In the genomic region with DNA sequence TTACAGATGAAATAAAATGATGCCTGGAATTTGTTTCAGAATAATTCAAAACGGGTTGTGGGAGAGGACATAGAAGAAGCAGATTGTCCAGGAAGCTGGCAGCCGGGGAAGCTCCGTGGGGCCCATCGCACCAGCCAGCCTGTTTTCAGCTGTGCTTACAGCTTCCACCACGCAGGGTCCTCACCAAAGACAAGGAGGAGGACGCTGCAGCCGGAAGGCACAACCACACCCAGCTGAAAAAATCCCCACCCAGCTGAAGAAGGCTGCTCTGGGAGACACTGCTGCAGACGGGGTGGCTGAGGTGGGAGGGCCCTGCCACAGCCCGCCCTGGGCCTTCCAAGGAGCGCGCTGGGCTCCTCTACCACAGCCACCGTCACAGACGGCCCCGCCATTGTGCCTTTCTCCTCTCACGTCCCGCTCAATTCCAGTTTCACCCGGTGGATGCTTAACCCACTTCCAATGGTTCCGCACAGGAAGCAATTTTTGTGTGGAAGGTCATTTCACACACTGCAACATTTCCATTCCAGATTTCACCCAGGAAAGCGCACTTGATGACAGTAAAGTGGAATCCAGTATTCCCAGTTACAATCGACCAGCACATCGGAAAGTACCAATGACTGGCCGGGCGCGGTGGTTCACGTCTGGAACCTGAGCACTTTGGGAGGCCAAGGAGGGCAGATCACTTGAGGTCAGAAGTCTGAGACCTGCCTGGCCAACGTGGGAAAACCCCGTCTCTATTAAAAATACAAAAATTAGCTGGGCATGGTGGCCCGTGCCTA, we compare ENCODE assay signal across 23 cellular contexts. TPM values are rescaled to one million over a fixed set of nuclear protein-coding genes. Genes with fewer than 3 reads are reported as not detected.
DNase-seq lines count a peak whose midpoint lies in the region; ATAC-seq and TF ChIP-seq lines count a peak whose summit lies in the region.
"Had no signal": no experiment of that assay in that cellular context is flagged by ENCODE, and none has a peak within 500 bp of the region (broad histone marks: within the 10 kb centered on the region; RNA-seq: fewer than 3 reads in every experiment).

No MANE protein-coding gene starts in this region.

- H3K27ac ChIP-seq in coronary artery = no peak overlapping the region

- no peak for TF ChIP-seq CTCF in coronary artery (IDR thresholded peaks at IDR 0.05)
- TF ChIP-seq CTCF in osteocyte (IDR thresholded peaks at IDR 0.05) = no peak

- no peak overlapping the region for H3K4me3 ChIP-seq in coronary artery

- H3K4me3 Mint-ChIP-seq in osteocyte (ENCODE audit: unreplicated experiment) = no peak overlapping the region
- H3K4me3 Mint-ChIP-seq: B cell, CD14-positive monocyte had no signal

- peak; percentile 22 for DNase-seq in activated CD8-positive, alpha-beta memory T cell treated with anti-CD3 and anti-CD28 coated beads, Interleukin-2, amount 50 U/mL, for 48 hours
- DNase-seq in activated CD8-positive, alpha-beta memory T cell treated with anti-CD3 and anti-CD28 coated beads for 24 hours = no peak
- DNase-seq in coronary artery (ENCODE audit: low spot score) = peak; percentile 35
- DNase-seq in osteocyte (ENCODE audit: extremely low spot score, unreplicated experiment) = peak; percentile 68
- DNase-seq in NCI-H1092 (lab: John Stamatoyannopoulos, UW) = no peak
- no peak for DNase-seq in CD1c-positive myeloid dendritic cell (ENCODE audit: extremely low spot score)
- DNase-seq: EL, GF-D8, GOT3, KBM-7, MM.1S, NCI-H1048, NCI-H1436, NCI-H187 treated with DMSO at 0.1 percent for 48 hours, NCI-H2107, NCI-H446 treated with DMSO at 0.1 percent for 48 hours, NCI-H526 treated with DMSO at 0.1 percent for 48 hours, OCI-M1, SHP77 had no signal

- no peak overlapping the region for H3K27ac Mint-ChIP-seq in osteocyte (ENCODE audit: unreplicated experiment)
- H3K27ac Mint-ChIP-seq: B cell had no signal

- no peaks in the 10 kb centered on the region for H3K9me3 Mint-ChIP-seq in osteocyte (ENCODE audit: unreplicated experiment)
- H3K9me3 Mint-ChIP-seq: CD14-positive monocyte had no signal

- H3K27me3 Mint-ChIP-seq in osteocyte (ENCODE audit: unreplicated experiment) = no peaks in the 10 kb centered on the region
- H3K27me3 Mint-ChIP-seq: B cell had no signal

- H3K36me3 Mint-ChIP-seq in osteocyte (ENCODE audit: unreplicated experiment) = peaks cover 28% of the 10 kb centered on the region

- H3K4me1 Mint-ChIP-seq in osteocyte (ENCODE audit: unreplicated experiment) = peaks cover 7% of the 10 kb centered on the region
- H3K4me1 Mint-ChIP-seq: B cell, CD14-positive monocyte had no signal

- no peak for ATAC-seq in HG03520 (IDR thresholded peaks at IDR 0.05; ENCODE audit: unreplicated experiment)
- ATAC-seq: HCT116 had no signal

RNA-seq across cellular contexts. Expression of a gene that starts 48.0 kb away (rescaled TPM):
- 11.1 and 12.8 TPM in 2 replicates for total RNA-seq in osteocyte

Comparison
In these comparisons a context has a peak if more than half of its experiments do, and no peak if none do; other contexts are left out.
1. DNase-seq: peak in activated CD8-positive, alpha-beta memory T cell treated with anti-CD3 and anti-CD28 coated beads, Interleukin-2, amount 50 U/mL, for 48 hours (single experiment), coronary artery (single experiment) and osteocyte (single experiment); none in activated CD8-positive, alpha-beta memory T cell treated with anti-CD3 and anti-CD28 coated beads for 24 hours (single experiment), NCI-H1092 (single experiment) and CD1c-positive myeloid dendritic cell (single experiment).